ENCODE assay signal across 16 cellular contexts in the genomic region with DNA sequence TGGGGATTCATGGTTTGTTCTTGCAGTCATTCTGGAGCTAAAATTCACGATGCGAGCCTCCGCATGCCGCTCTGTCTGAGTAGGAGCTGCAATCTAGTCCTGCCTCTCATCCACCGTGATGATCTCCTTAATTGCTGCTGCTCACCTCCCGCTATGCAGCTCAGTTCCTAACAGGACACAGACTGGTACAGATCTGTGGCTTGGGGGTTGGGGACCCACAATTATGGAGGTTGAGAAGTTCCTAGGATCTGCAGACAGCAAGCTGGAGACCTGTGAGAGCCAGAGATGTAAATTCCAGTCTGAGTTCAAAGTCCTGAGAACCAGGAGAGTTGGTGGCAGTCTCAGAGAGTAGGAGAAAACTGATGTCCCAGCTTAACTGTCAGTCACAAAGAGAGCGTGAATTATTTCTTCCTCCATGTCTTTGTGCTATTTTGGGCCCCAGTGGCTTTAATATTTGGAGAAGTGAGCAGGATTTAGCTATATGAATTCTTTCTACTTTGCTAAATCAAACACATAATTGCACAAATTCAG.
DNase-seq lines count a peak whose midpoint lies in the region; FAIRE-seq and TF ChIP-seq lines count a peak whose summit lies in the region.
"Had no signal": no experiment of that assay in that cellular context is flagged by ENCODE, and none has a peak within 500 bp of the region (broad histone marks: within the 10 kb centered on the region; RNA-seq: fewer than 3 reads in every experiment).

No MANE protein-coding gene starts in this region.

- H3K27ac ChIP-seq in hepatocyte (no peak overlapping the region), small intestine (ENCODE audit: low read depth in 1 of 2, low read length in 1 of 2) (no peak overlapping the region)
- H3K27ac ChIP-seq: 22Rv1, Peyer's patch had no signal

- CTCF ChIA-PET in activated naive CD4-positive, alpha-beta T cell treated with anti-CD3 and anti-CD28 coated beads, Interleukin-2, amount 10 ng/mL, durations not matched to agents 7 days and 5 days (lab: Charles Lee): interaction anchor here (1.7 kb wide), 1 partner anchor 11 kb away, joined by 4 read pairs; no protein-coding TSS in a partner anchor

- peak overlapping the region; percentile 0 for H2AFZ ChIP-seq in hepatocyte

- no peaks in the 10 kb centered on the region for H3K79me2 ChIP-seq in hepatocyte

- no peaks in the 10 kb centered on the region for H3K36me3 ChIP-seq in hepatocyte (replicated peaks; ENCODE audit: insufficient read depth, low read depth)
- no peaks in the 10 kb centered on the region for H3K36me3 ChIP-seq in small intestine (ENCODE audit: control insufficient read depth in 2 of 2, insufficient read depth in 2 of 2, low read length in 2 of 2)
- H3K36me3 ChIP-seq: Peyer's patch had no signal

- H3K9me3 Mint-ChIP-seq in activated T-helper 2 cell treated with anti-CD3 and anti-CD28 coated beads, Interferon-gamma antibody, Interleukin-2, Interleukin-4, amounts not matched to agents 10 μg/mL and 5 μg/mL and 100 μg/mL, durations not matched to agents 14 hours and 24 hours and 36 hours: no peaks in the 10 kb centered on the region
- H3K9me3 Mint-ChIP-seq in activated naive CD4-positive, alpha-beta T cell treated with anti-CD3 and anti-CD28 coated beads, Interleukin-2, amount 10 ng/mL, durations not matched to agents 7 days and 5 days: no peaks in the 10 kb centered on the region

- FAIRE-seq in small intestine (lab: Jason Lieb, UNC): no peak
- FAIRE-seq: H54 had no signal

- no peaks in the 10 kb centered on the region for H4K20me1 ChIP-seq in hepatocyte (ENCODE audit: insufficient read depth, poor library complexity, severe bottlenecking)

- H3K9me2 ChIP-seq in hepatocyte (replicated peaks; ENCODE audit: insufficient read depth): no peaks in the 10 kb centered on the region

- H3K27me3 Mint-ChIP-seq in activated T-helper 2 cell treated with anti-CD3 and anti-CD28 coated beads, Interferon-gamma antibody, Interleukin-2, Interleukin-4, amounts not matched to agents 10 μg/mL and 5 μg/mL and 100 μg/mL, durations not matched to agents 14 hours and 24 hours and 36 hours (ENCODE audit: low read depth): peaks cover 18% of the 10 kb centered on the region
- H3K27me3 Mint-ChIP-seq in activated naive CD4-positive, alpha-beta T cell treated with anti-CD3 and anti-CD28 coated beads, Interleukin-2, amount 10 ng/mL, durations not matched to agents 7 days and 5 days: no peaks in the 10 kb centered on the region

- H3K27me3 ChIP-seq in hepatocyte: no peaks in the 10 kb centered on the region
- H3K27me3 ChIP-seq in small intestine (ENCODE audit: control insufficient read depth in 2 of 2, insufficient read depth in 2 of 2, low read length in 2 of 2): no peaks in the 10 kb centered on the region
- H3K27me3 ChIP-seq: Peyer's patch had no signal

- 77% methylated on average over 7 of the region's 7 CpGs for WGBS in hepatocyte (ENCODE audit: low lambda C conversion rate, missing lambda C conversion rate)
- WGBS in small intestine, 3 donors: 79 to 92% (median 82%) methylated on average over 7 of the region's 7 CpGs

- no peak overlapping the region for H3K4me3 Mint-ChIP-seq in activated T-helper 2 cell treated with anti-CD3 and anti-CD28 coated beads, Interferon-gamma antibody, Interleukin-2, Interleukin-4, amounts not matched to agents 10 μg/mL and 5 μg/mL and 100 μg/mL, durations not matched to agents 14 hours and 24 hours and 36 hours (ENCODE audit: low read depth)
- no peak overlapping the region for H3K4me3 Mint-ChIP-seq in activated naive CD4-positive, alpha-beta T cell treated with anti-CD3 and anti-CD28 coated beads, Interleukin-2, amount 10 ng/mL, durations not matched to agents 7 days and 5 days

- H3K4me1 ChIP-seq in hepatocyte (ENCODE audit: insufficient read depth): peaks cover 8% of the 10 kb centered on the region
- H3K4me1 ChIP-seq in small intestine (ENCODE audit: control insufficient read depth in 2 of 2, insufficient read depth in 1 of 2, low read depth in 1 of 2, low read length in 1 of 2): no peaks in the 10 kb centered on the region
- H3K4me1 ChIP-seq: Peyer's patch had no signal

- intact Hi-C loops in activated T-helper 2 cell treated with anti-CD3 and anti-CD28 coated beads, Interferon-gamma antibody, Interleukin-2, Interleukin-4, amounts not matched to agents 10 μg/mL and 5 μg/mL and 100 μg/mL, durations not matched to agents 14 hours and 24 hours and 36 hours (cut with micrococcal nuclease): no loop called here

- H3K4me1 Mint-ChIP-seq in activated T-helper 2 cell treated with anti-CD3 and anti-CD28 coated beads, Interferon-gamma antibody, Interleukin-2, Interleukin-4, amounts not matched to agents 10 μg/mL and 5 μg/mL and 100 μg/mL, durations not matched to agents 14 hours and 24 hours and 36 hours (ENCODE audit: low read depth): peaks cover 2% of the 10 kb centered on the region
- H3K4me1 Mint-ChIP-seq in activated naive CD4-positive, alpha-beta T cell treated with anti-CD3 and anti-CD28 coated beads, Interleukin-2, amount 10 ng/mL, durations not matched to agents 7 days and 5 days: no peaks in the 10 kb centered on the region

- peak; percentile 53 for DNase-seq in DMS53 (lab: John Stamatoyannopoulos, UW)
- no peak for DNase-seq in DMS53 treated with DMSO at 0.1 percent for 48 hours (lab: John Stamatoyannopoulos, UW; ENCODE audit: unreplicated experiment)
- peak; percentile 45 for DNase-seq in NCI-H69 (lab: John Stamatoyannopoulos, UW)
- no peak for DNase-seq in hepatocyte (ENCODE audit: low spot score)
- DNase-seq in small intestine: peak; percentile 27
- DNase-seq in activated T-helper 2 cell treated with anti-CD3 and anti-CD28 coated beads, Interferon-gamma antibody, Interleukin-2, Interleukin-4, amounts not matched to agents 10 μg/mL and 5 μg/mL and 100 μg/mL, durations not matched to agents 14 hours and 24 hours and 36 hours (ENCODE audit: low spot score): no peak
- DNase-seq in NCI-H146 (lab: John Stamatoyannopoulos, UW): no peak
- no peak for DNase-seq in activated naive CD4-positive, alpha-beta T cell treated with anti-CD3 and anti-CD28 coated beads, Interleukin-2, amount 10 ng/mL, durations not matched to agents 7 days and 5 days
- DNase-seq: DMS153, NCI-H1048, NCI-H1694 treated with DMSO at 0.1 percent for 48 hours, NCI-H345, NCI-H748 treated with DMSO at 0.1 percent for 48 hours, Peyer's patch had no signal

- no peaks in the 10 kb centered on the region for H3K36me3 Mint-ChIP-seq in activated T-helper 2 cell treated with anti-CD3 and anti-CD28 coated beads, Interferon-gamma antibody, Interleukin-2, Interleukin-4, amounts not matched to agents 10 μg/mL and 5 μg/mL and 100 μg/mL, durations not matched to agents 14 hours and 24 hours and 36 hours (ENCODE audit: low read depth)
- no peaks in the 10 kb centered on the region for H3K36me3 Mint-ChIP-seq in activated naive CD4-positive, alpha-beta T cell treated with anti-CD3 and anti-CD28 coated beads, Interleukin-2, amount 10 ng/mL, durations not matched to agents 7 days and 5 days

- H3K4me2 ChIP-seq in hepatocyte: peak overlapping the region; percentile 26

- no peak overlapping the region for H3K4me3 ChIP-seq in hepatocyte
- H3K4me3 ChIP-seq in small intestine (ENCODE audit: low read depth in 1 of 2, low read length in 2 of 2): no peak overlapping the region
- H3K4me3 ChIP-seq: Peyer's patch had no signal

- TF ChIP-seq CTCF in hepatocyte (IDR thresholded peaks at IDR 0.05; ENCODE audit: poor library complexity): no peak

- H3K9me3 ChIP-seq in hepatocyte (ENCODE audit: low read depth) (no peaks in the 10 kb centered on the region), small intestine (ENCODE audit: control insufficient read depth, low read depth) (no peaks in the 10 kb centered on the region)
- H3K9me3 ChIP-seq: Peyer's patch had no signal

- H3K27ac Mint-ChIP-seq in activated T-helper 2 cell treated with anti-CD3 and anti-CD28 coated beads, Interferon-gamma antibody, Interleukin-2, Interleukin-4, amounts not matched to agents 10 μg/mL and 5 μg/mL and 100 μg/mL, durations not matched to agents 14 hours and 24 hours and 36 hours: no peak overlapping the region
- no peak overlapping the region for H3K27ac Mint-ChIP-seq in activated naive CD4-positive, alpha-beta T cell treated with anti-CD3 and anti-CD28 coated beads, Interleukin-2, amount 10 ng/mL, durations not matched to agents 7 days and 5 days

Comparison
In these comparisons a context has a peak if more than half of its experiments do, and no peak if none do; other contexts are left out.
1. DNase-seq: peak in DMS53 (single experiment), NCI-H69 (single experiment) and small intestine (single experiment); none in DMS53 treated with DMSO at 0.1 percent for 48 hours (single experiment), hepatocyte (single experiment), activated T-helper 2 cell treated with anti-CD3 and anti-CD28 coated beads, Interferon-gamma antibody, Interleukin-2, Interleukin-4, amounts not matched to agents 10 μg/mL and 5 μg/mL and 100 μg/mL, durations not matched to agents 14 hours and 24 hours and 36 hours (single experiment), NCI-H146 (single experiment) and activated naive CD4-positive, alpha-beta T cell treated with anti-CD3 and anti-CD28 coated beads, Interleukin-2, amount 10 ng/mL, durations not matched to agents 7 days and 5 days (single experiment).